Comparison of ENCODE assay signal across 31 cellular contexts in the genomic region with DNA sequence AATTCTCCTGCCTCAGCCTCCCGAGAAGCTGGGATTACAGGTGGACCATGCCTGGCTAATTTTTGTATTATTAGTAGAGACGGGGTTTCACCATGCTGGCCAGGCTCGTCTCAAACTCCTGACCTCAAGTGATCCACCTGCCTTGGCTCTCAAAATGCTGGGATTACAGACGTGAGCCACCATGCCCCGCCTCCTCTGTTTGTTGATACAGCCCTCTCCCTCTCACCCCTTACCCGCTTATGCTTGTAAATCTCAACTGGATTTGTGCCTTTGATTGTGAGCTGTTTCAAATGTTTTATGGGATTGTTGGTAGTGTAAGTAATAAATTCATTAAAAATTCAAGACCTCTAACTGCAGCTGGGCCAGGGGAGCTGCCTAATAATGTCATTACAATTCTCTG.
"Had no signal": no experiment of that assay in that cellular context is flagged by ENCODE, and none has a peak within 500 bp of the region (broad histone marks: within the 10 kb centered on the region; RNA-seq: fewer than 3 reads in every experiment).

No MANE protein-coding gene starts in this region.

- H3K27ac Mint-ChIP-seq: activated CD4-positive, alpha-beta T cell treated with anti-CD3 and anti-CD28 coated beads for 36 hours; activated CD8-positive, alpha-beta T cell treated with anti-CD3 and anti-CD28 coated beads for 36 hours; activated naive CD4-positive, alpha-beta T cell treated with anti-CD3 and anti-CD28 coated beads, Interleukin-2, amount 10 ng/mL, durations not matched to agents 7 days and 5 days; activated naive CD8-positive, alpha-beta T cell; activated naive CD8-positive, alpha-beta T cell treated with anti-CD3 and anti-CD28 coated beads, Interleukin-2, amount 50 U/mL, for 24 hours; brain; T-helper 1 cell treated with Interleukin-12 subunit alpha and Interleukin-12 subunit beta and Interleukin-4 antibody, amounts not matched to agents 30 μg/mL and 1 μg/mL, for 36 hours; T-helper 2 cell treated with Interferon-gamma antibody and Interleukin-4, amounts not matched to agents 5 μg/mL and 100 μg/mL, for 36 hours; WTC11 had no signal

- H3K27ac ChIP-seq: SJSA1 had no signal

- DNase-seq: activated CD4-positive, alpha-beta T cell treated with anti-CD3 and anti-CD28 coated beads for 36 hours; activated CD4-positive, alpha-beta T cell treated with anti-CD3 and anti-CD28 coated beads, Interleukin-2, amount 50 U/mL, for 1 hour; activated CD8-positive, alpha-beta memory T cell treated with anti-CD3 and anti-CD28 coated beads, Interleukin-2, amount 50 U/mL, for 4 hours; activated CD8-positive, alpha-beta T cell treated with anti-CD3 and anti-CD28 coated beads for 36 hours; activated effector memory CD4-positive, alpha-beta T cell treated with Interleukin-2 at 50 U/mL for 16 hours; activated naive CD4-positive, alpha-beta T cell treated with anti-CD3 and anti-CD28 coated beads, Interleukin-2, amount 10 ng/mL, durations not matched to agents 7 days and 5 days; activated naive CD8-positive, alpha-beta T cell treated with anti-CD3 and anti-CD28 coated beads, Interleukin-2, amount 50 U/mL, for 24 hours; activated T-cell treated with anti-CD3 and anti-CD28 coated beads for 4 hours; activated T-cell treated with anti-CD3 and anti-CD28 coated beads, Interleukin-2, amount 50 U/mL, for 4 hours; anterior cingulate cortex; central memory CD4-positive, alpha-beta T cell; Kasumi-1; KG1; MG63; NCI-H1048; NCI-H1105 treated with DMSO at 0.1 percent for 48 hours; NCI-H1436; NCI-H1694; NCI-H1930; NCI-H2081 treated with DMSO at 0.1 percent for 48 hours; NCI-H345; NCI-H524 treated with DMSO at 0.1 percent for 48 hours; NCI-H774; SHP77 treated with DMSO at 0.1 percent for 48 hours; SK-N-SH had no signal

- H3K36me3 Mint-ChIP-seq: activated naive CD4-positive, alpha-beta T cell treated with anti-CD3 and anti-CD28 coated beads, Interleukin-2, amount 10 ng/mL, durations not matched to agents 7 days and 5 days; activated naive CD8-positive, alpha-beta T cell; brain had no signal

- H3K9me3 Mint-ChIP-seq: activated CD8-positive, alpha-beta T cell treated with anti-CD3 and anti-CD28 coated beads for 36 hours; activated naive CD4-positive, alpha-beta T cell treated with anti-CD3 and anti-CD28 coated beads, Interleukin-2, amount 10 ng/mL, durations not matched to agents 7 days and 5 days; activated naive CD8-positive, alpha-beta T cell treated with anti-CD3 and anti-CD28 coated beads, Interleukin-2, amount 50 U/mL, for 24 hours; activated T-cell treated with anti-CD3 and anti-CD28 coated beads, Interleukin-2, amount 50 U/mL, for 4 hours; T-helper 1 cell treated with Interleukin-12 subunit alpha and Interleukin-12 subunit beta and Interleukin-4 antibody, amounts not matched to agents 30 μg/mL and 1 μg/mL, for 36 hours; T-helper 2 cell treated with Interferon-gamma antibody and Interleukin-4, amounts not matched to agents 5 μg/mL and 100 μg/mL, for 36 hours had no signal

- H3K4me3 ChIP-seq: MG63, SJSA1 had no signal

- H3K4me1 Mint-ChIP-seq: activated CD4-positive, alpha-beta T cell treated with anti-CD3 and anti-CD28 coated beads for 36 hours; activated naive CD4-positive, alpha-beta T cell treated with anti-CD3 and anti-CD28 coated beads, Interleukin-2, amount 10 ng/mL, durations not matched to agents 7 days and 5 days; activated naive CD8-positive, alpha-beta T cell treated with anti-CD3 and anti-CD28 coated beads, Interleukin-2, amount 50 U/mL, for 24 hours; brain; WTC11 had no signal

- H3K4me3 Mint-ChIP-seq: activated CD4-positive, alpha-beta T cell treated with anti-CD3 and anti-CD28 coated beads for 36 hours; activated CD8-positive, alpha-beta T cell treated with anti-CD3 and anti-CD28 coated beads for 36 hours; activated naive CD4-positive, alpha-beta T cell treated with anti-CD3 and anti-CD28 coated beads, Interleukin-2, amount 10 ng/mL, durations not matched to agents 7 days and 5 days; activated naive CD8-positive, alpha-beta T cell; activated naive CD8-positive, alpha-beta T cell treated with anti-CD3 and anti-CD28 coated beads, Interleukin-2, amount 50 U/mL, for 24 hours; activated T-cell treated with anti-CD3 and anti-CD28 coated beads, Interleukin-2, amount 50 U/mL, for 4 hours; brain; T-helper 1 cell treated with Interleukin-12 subunit alpha and Interleukin-12 subunit beta and Interleukin-4 antibody, amounts not matched to agents 30 μg/mL and 1 μg/mL, for 36 hours; T-helper 2 cell treated with Interferon-gamma antibody and Interleukin-4, amounts not matched to agents 5 μg/mL and 100 μg/mL, for 36 hours; WTC11 had no signal

- H3K27me3 Mint-ChIP-seq: activated naive CD4-positive, alpha-beta T cell treated with anti-CD3 and anti-CD28 coated beads, Interleukin-2, amount 10 ng/mL, durations not matched to agents 7 days and 5 days had no signal
